Comparison of ENCODE assay signal across 24 cellular contexts in genomic region chr1:18649713-18650370, GRCh38. TPM values are rescaled to one million over a fixed set of nuclear protein-coding genes. Genes with fewer than 3 reads are reported as not detected.
DNase-seq lines count a peak whose midpoint lies in the region; TF ChIP-seq lines count a peak whose summit lies in the region.
"Had no signal": no experiment of that assay in that cellular context is flagged by ENCODE, and none has a peak within 500 bp of the region (broad histone marks: within the 10 kb centered on the region; RNA-seq: fewer than 3 reads in every experiment).

No MANE protein-coding gene starts in this region.

- no peaks in the 10 kb centered on the region for H3K9me3 ChIP-seq in neural progenitor cell (ENCODE audit: low read depth)

- TF ChIP-seq CTCF in chondrocyte (IDR thresholded peaks at IDR 0.05) (no peak), neural progenitor cell (IDR thresholded peaks at IDR 0.05) (no peak)

- no peaks in the 10 kb centered on the region for H3K9me3 Mint-ChIP-seq in chondrocyte (ENCODE audit: low read depth)
- no peaks in the 10 kb centered on the region for H3K9me3 Mint-ChIP-seq in neural progenitor cell
- H3K9me3 Mint-ChIP-seq: activated naive CD4-positive, alpha-beta T cell treated with anti-CD3 and anti-CD28 coated beads, Interleukin-2, amount 10 ng/mL, durations not matched to agents 7 days and 5 days; T-helper 1 cell treated with Interleukin-12 subunit alpha and Interleukin-12 subunit beta and Interleukin-4 antibody, amounts not matched to agents 30 μg/mL and 1 μg/mL, for 36 hours had no signal

- H3K27me3 ChIP-seq in neural progenitor cell, result peaks cover 100% of the 10 kb centered on the region

- H3K27ac Mint-ChIP-seq in chondrocyte (ENCODE audit: unreplicated experiment) (peak overlapping the region; percentile 17), neural progenitor cell (peak overlapping the region; percentile 80)
- H3K27ac Mint-ChIP-seq: activated naive CD4-positive, alpha-beta T cell treated with anti-CD3 and anti-CD28 coated beads, Interleukin-2, amount 10 ng/mL, durations not matched to agents 7 days and 5 days; T-helper 1 cell treated with Interleukin-12 subunit alpha and Interleukin-12 subunit beta and Interleukin-4 antibody, amounts not matched to agents 30 μg/mL and 1 μg/mL, for 36 hours had no signal

- no peak overlapping the region for H3K4me3 ChIP-seq in neural progenitor cell
- H3K4me3 ChIP-seq: cardiac muscle cell, skin epidermis had no signal

- H3K4me1 Mint-ChIP-seq in chondrocyte (ENCODE audit: low read depth) (peaks cover 3% of the 10 kb centered on the region), neural progenitor cell (peaks cover 77% of the 10 kb centered on the region)

- H3K9ac ChIP-seq in neural progenitor cell, result no peak overlapping the region

- H3K79me2 ChIP-seq in neural progenitor cell (ENCODE audit: low read depth), result no peaks in the 10 kb centered on the region

- H2AFZ ChIP-seq in neural progenitor cell (replicated peaks), result no peak overlapping the region

- H3K27me3 Mint-ChIP-seq in chondrocyte (ENCODE audit: low read depth) (peaks cover 80% of the 10 kb centered on the region), neural progenitor cell (ENCODE audit: insufficient read depth, low read depth) (peaks cover 50% of the 10 kb centered on the region)

- no peaks in the 10 kb centered on the region for H3K36me3 Mint-ChIP-seq in chondrocyte (ENCODE audit: low read depth)
- H3K36me3 Mint-ChIP-seq in neural progenitor cell, result no peaks in the 10 kb centered on the region

- peaks cover 71% of the 10 kb centered on the region for H3K4me1 ChIP-seq in neural progenitor cell

- no peaks in the 10 kb centered on the region for H3K36me3 ChIP-seq in neural progenitor cell
- H3K36me3 ChIP-seq: cardiac muscle cell had no signal

- DNase-seq in EH (ENCODE audit: low read depth), result peak; percentile 48
- DNase-seq in NCI-H226, result peak; percentile 53
- DNase-seq in chondrocyte (ENCODE audit: low spot score), result no peak
- no peak for DNase-seq in neural progenitor cell (ENCODE audit: low spot score)
- DNase-seq in retina, result no peak
- DNase-seq in GOT3 (lab: John Stamatoyannopoulos, UW), result no peak
- DNase-seq in T-helper 2 cell, result no peak
- no peak for DNase-seq in NCI-H2029 treated with DMSO at 0.1 percent for 48 hours (lab: John Stamatoyannopoulos, UW)
- DNase-seq: activated CD4-positive, alpha-beta T cell treated with anti-CD3 and anti-CD28 coated beads, Interleukin-2, amount 50 U/mL, for 1 hour; activated naive CD4-positive, alpha-beta T cell treated with anti-CD3 and anti-CD28 coated beads, Interleukin-2, amount 10 ng/mL, durations not matched to agents 7 days and 5 days; amygdala; glutamatergic neuron; KG1; mammary epithelial cell; NCI-H1436 treated with DMSO at 0.1 percent for 48 hours; NCI-H524; nucleus accumbens; SIG-M5 had no signal

- H3K27ac ChIP-seq in neural progenitor cell, result no peak overlapping the region
- H3K27ac ChIP-seq: cardiac muscle cell, skin epidermis had no signal

- H4K20me1 ChIP-seq in neural progenitor cell (ENCODE audit: low read depth), result peaks cover 96% of the 10 kb centered on the region

- peaks cover 84% of the 10 kb centered on the region for H3F3A ChIP-seq in neural progenitor cell (ENCODE audit: low read depth)

- no peak overlapping the region for H3K4me3 Mint-ChIP-seq in chondrocyte (ENCODE audit: unreplicated experiment)
- peak overlapping the region; percentile 35 for H3K4me3 Mint-ChIP-seq in neural progenitor cell
- H3K4me3 Mint-ChIP-seq: activated naive CD4-positive, alpha-beta T cell treated with anti-CD3 and anti-CD28 coated beads, Interleukin-2, amount 10 ng/mL, durations not matched to agents 7 days and 5 days; T-helper 1 cell treated with Interleukin-12 subunit alpha and Interleukin-12 subunit beta and Interleukin-4 antibody, amounts not matched to agents 30 μg/mL and 1 μg/mL, for 36 hours had no signal

- H3K4me2 ChIP-seq in neural progenitor cell, result no peak overlapping the region

RNA-seq across cellular contexts. Expression of gene PAX7, which starts 19.2 kb away (rescaled TPM):
- not detected in 3 replicates for total RNA-seq in chondrocyte
- total RNA-seq in neural progenitor cell (ENCODE audit: low replicate concordance), result 0.06 and 0.46 TPM in 2 replicates
- total RNA-seq: cardiac muscle cell, dermis microvascular lymphatic vessel endothelial cell, fibroblast of lung, mammary epithelial cell, subcutaneous adipose tissue had no signal

Comparison
In these comparisons a context has a peak if more than half of its experiments do, and no peak if none do; other contexts are left out.
1. DNase-seq: peak in EH (single experiment) and NCI-H226 (single experiment); none in chondrocyte (single experiment), neural progenitor cell (single experiment), retina (single experiment), GOT3 (single experiment), T-helper 2 cell (0 of 5) and NCI-H2029 treated with DMSO at 0.1 percent for 48 hours (single experiment).